In the genomic region with DNA sequence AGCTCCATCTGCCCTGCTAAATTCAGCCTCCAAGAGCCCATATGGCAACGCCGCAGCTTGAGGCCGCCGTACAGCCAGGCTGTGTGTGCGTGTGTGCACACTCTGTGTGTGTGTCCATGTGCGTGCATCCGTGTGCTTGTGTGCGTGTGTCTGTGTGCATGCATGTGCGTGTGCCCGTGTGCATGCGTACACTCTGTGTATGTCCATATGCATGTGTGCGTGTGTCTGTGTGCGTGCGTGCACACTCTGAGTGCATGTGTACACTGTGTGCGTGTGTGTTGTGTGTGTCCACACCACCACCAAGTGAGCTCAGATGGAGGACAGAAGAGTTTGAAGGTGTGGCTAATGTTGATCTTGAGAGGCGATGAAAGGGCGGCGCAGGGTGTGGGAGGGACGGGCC, we compare ENCODE assay signal across 23 cellular contexts. TPM values are rescaled to one million over a fixed set of nuclear protein-coding genes. Genes with fewer than 3 reads are reported as not detected.
"Had no signal": no experiment of that assay in that cellular context is flagged by ENCODE, and none has a peak within 500 bp of the region (broad histone marks: within the 10 kb centered on the region; RNA-seq: fewer than 3 reads in every experiment).

No MANE protein-coding gene starts in this region.

- H3K27ac ChIP-seq: esophagus muscularis mucosa, gastrocnemius medialis, heart right ventricle, left ventricle myocardium inferior, lower lobe of right lung, pancreas, suprapubic skin, thyroid gland, upper lobe of left lung, vagina had no signal

- H3K4me1 ChIP-seq: gastrocnemius medialis, heart right ventricle, left ventricle myocardium inferior, lower lobe of right lung, pancreas, suprapubic skin, thyroid gland, upper lobe of left lung, vagina had no signal

- H3K9me3 ChIP-seq: esophagus muscularis mucosa, gastrocnemius medialis, heart right ventricle, left ventricle myocardium inferior, lower lobe of right lung, pancreas, suprapubic skin, thyroid gland, upper lobe of left lung, vagina had no signal

- ATAC-seq: effector memory CD8-positive, alpha-beta T cell; gastrocnemius medialis; left cardiac atrium; pancreas; right cardiac atrium had no signal

- DNase-seq: effector memory CD8-positive, alpha-beta T cell; gastrocnemius medialis; heart right ventricle; hypothalamus; islet precursor cell; left cardiac atrium; left ventricle myocardium inferior; lower lobe of right lung; midbrain; naive B cell; occipital lobe; pancreas; small intestine; stimulated activated CD4-positive, alpha-beta T cell treated with anti-CD3 and anti-CD28 coated beads, Interleukin-2, amount 100 ng/mL, for 48 hours; stimulated activated naive CD4-positive, alpha-beta T cell treated with Interleukin-2 at 50 U/mL for 16 hours; thyroid gland had no signal

- FAIRE-seq: colon, pancreas, small intestine had no signal

- H3K4me3 ChIP-seq: esophagus muscularis mucosa, gastrocnemius medialis, heart right ventricle, left ventricle myocardium inferior, lower lobe of right lung, pancreas, suprapubic skin, thyroid gland, upper lobe of left lung, vagina had no signal

- H3K27me3 ChIP-seq: esophagus muscularis mucosa, gastrocnemius medialis, pancreas, suprapubic skin, thyroid gland, upper lobe of left lung, vagina had no signal

- H3K36me3 ChIP-seq: esophagus muscularis mucosa, gastrocnemius medialis, heart right ventricle, left ventricle myocardium inferior, lower lobe of right lung, pancreas, suprapubic skin, thyroid gland, upper lobe of left lung, vagina had no signal

RNA-seq across cellular contexts. Expression of a gene that starts 30.0 kb away (rescaled TPM):
- total RNA-seq: fibroblast of villous mesenchyme, gastrocnemius medialis, heart right ventricle, left cardiac atrium, left ventricle myocardium inferior, right cardiac atrium, suprapubic skin, vagina had no signal
